Comparison of ENCODE assay signal across 1 cellular context in the genomic region with DNA sequence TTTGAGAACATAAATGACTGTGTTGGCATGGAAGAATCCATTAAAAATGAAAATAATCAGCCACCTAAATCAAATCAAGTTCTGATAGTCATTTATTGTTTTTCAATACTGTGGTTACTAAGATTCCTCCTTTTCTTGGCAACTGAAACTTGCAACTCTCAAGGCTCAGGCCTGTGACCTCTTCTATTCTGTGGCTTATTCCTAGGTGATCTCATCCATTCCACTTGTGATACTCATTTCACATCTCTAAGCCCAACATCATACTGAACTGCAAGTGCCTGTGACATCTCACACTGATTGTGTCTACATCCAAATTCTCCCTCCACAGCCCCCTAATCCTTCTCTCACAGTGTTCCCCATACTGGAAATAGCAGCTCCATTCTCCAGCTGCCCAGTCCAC.
A peak's percentile ranks its signal among the peaks of the same experiment; 100 is the strongest.
TF ChIP-seq lines count a peak whose summit lies in the region.

No MANE protein-coding gene starts in this region.

TF ChIP-seq in SK-N-SH, 30 proteins besides CTCF, POLR2A, EP300 and RAD21 (continued from another document):
- TF ChIP-seq, protein P1, sequence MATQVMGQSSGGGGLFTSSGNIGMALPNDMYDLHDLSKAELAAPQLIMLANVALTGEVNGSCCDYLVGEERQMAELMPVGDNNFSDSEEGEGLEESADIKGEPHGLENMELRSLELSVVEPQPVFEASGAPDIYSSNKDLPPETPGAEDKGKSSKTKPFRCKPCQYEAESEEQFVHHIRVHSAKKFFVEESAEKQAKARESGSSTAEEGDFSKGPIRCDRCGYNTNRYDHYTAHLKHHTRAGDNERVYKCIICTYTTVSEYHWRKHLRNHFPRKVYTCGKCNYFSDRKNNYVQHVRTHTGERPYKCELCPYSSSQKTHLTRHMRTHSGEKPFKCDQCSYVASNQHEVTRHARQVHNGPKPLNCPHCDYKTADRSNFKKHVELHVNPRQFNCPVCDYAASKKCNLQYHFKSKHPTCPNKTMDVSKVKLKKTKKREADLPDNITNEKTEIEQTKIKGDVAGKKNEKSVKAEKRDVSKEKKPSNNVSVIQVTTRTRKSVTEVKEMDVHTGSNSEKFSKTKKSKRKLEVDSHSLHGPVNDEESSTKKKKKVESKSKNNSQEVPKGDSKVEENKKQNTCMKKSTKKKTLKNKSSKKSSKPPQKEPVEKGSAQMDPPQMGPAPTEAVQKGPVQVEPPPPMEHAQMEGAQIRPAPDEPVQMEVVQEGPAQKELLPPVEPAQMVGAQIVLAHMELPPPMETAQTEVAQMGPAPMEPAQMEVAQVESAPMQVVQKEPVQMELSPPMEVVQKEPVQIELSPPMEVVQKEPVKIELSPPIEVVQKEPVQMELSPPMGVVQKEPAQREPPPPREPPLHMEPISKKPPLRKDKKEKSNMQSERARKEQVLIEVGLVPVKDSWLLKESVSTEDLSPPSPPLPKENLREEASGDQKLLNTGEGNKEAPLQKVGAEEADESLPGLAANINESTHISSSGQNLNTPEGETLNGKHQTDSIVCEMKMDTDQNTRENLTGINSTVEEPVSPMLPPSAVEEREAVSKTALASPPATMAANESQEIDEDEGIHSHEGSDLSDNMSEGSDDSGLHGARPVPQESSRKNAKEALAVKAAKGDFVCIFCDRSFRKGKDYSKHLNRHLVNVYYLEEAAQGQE (IDR thresholded peaks at IDR 0.05; ENCODE audit: low read depth, low read length): no peak
- TF ChIP-seq, protein P2, sequence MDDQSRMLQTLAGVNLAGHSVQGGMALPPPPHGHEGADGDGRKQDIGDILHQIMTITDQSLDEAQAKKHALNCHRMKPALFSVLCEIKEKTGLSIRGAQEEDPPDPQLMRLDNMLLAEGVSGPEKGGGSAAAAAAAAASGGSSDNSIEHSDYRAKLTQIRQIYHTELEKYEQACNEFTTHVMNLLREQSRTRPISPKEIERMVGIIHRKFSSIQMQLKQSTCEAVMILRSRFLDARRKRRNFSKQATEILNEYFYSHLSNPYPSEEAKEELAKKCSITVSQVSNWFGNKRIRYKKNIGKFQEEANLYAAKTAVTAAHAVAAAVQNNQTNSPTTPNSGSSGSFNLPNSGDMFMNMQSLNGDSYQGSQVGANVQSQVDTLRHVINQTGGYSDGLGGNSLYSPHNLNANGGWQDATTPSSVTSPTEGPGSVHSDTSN (IDR thresholded peaks at IDR 0.05): no peak; the same call in none of the 2 replicates
- TF ChIP-seq FOSL2 (IDR thresholded peaks at IDR 0.05; ENCODE audit: borderline replicate concordance, low read depth) (peak; percentile 74; the same call in 1 of the 2 replicates), IRF3 (IDR thresholded peaks at IDR 0.05; ENCODE audit: low read depth, low read length) (no peak), GATA2 (CRISPR knock-in tag; IDR thresholded peaks at IDR 0.05) (no peak), MEF2A (IDR thresholded peaks at IDR 0.05; ENCODE audit: borderline replicate concordance, low read depth) (no peak), RCOR1 (IDR thresholded peaks at IDR 0.05; ENCODE audit: low read length) (no peak), POLR2AphosphoS5 (IDR thresholded peaks at IDR 0.05; ENCODE audit: low read depth, low read length) (peak; percentile 12; the same call in 1 of the 2 replicates), NFIC (IDR thresholded peaks at IDR 0.05; ENCODE audit: borderline replicate concordance) (peak; percentile 53; the same call in 1 of the 2 replicates), EZH2phosphoT487 (IDR thresholded peaks at IDR 0.05; ENCODE audit: borderline replicate concordance, low read depth) (no peak), SIN3A (IDR thresholded peaks at IDR 0.05; ENCODE audit: borderline replicate concordance, low read depth, low read length) (no peak), CHD2 (IDR thresholded peaks at IDR 0.05; ENCODE audit: low read length, partially characterized antibody) (no peak), FOXJ3 (CRISPR knock-in tag; IDR thresholded peaks at IDR 0.05) (no peak), NRF1 (IDR thresholded peaks at IDR 0.05; ENCODE audit: low read depth, low read length) (no peak), MXI1 (IDR thresholded peaks at IDR 0.05; ENCODE audit: low read depth, low read length) (no peak), FOXM1 (IDR thresholded peaks at IDR 0.05; ENCODE audit: low read depth) (no peak), YY1 (IDR thresholded peaks at IDR 0.05; ENCODE audit: low read depth) (no peak), ELF1 (IDR thresholded peaks at IDR 0.05) (no peak)
- TF ChIP-seq, protein P3, sequence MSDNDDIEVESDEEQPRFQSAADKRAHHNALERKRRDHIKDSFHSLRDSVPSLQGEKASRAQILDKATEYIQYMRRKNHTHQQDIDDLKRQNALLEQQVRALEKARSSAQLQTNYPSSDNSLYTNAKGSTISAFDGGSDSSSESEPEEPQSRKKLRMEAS (IDR thresholded peaks at IDR 0.05; ENCODE audit: low read depth): no peak
